Comparison of ENCODE assay signal across 1 cellular context in the genomic region with DNA sequence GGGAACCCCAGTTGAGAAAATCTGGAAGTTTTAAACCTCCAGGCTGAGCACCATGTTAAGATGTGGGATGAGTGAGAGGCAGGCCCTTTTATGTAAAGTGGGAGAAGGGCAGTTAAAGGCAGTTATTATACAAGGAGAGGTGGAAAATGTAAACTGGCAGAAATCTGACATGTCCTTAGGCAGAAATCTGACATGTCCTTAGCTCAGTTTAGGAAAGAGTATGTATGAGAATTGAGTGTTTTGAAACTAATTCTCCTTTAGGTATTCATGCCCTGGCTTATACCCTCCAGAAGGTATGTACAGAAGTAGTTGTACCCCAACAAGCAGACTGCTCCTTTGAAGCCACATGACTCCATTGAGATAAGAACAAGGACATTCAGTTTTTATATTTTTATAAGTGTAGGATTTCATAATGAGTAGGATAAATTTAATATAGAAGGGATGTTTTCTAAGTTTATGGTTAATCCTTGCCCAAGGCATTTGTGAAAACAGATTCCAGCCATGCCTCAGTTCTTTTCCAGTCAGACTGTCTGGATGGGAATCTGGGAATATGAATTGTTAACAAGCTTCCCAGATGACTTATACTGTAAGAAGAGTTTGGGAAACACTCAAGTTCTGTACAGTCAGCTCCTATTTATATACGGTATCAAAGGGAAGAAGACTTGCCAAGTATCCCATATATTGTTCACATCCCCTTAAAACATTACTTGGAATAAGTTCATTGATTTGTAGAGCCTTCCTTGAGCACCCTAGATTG.
TF ChIP-seq lines count a peak whose summit lies in the region.

No MANE protein-coding gene starts in this region.

TF ChIP-seq in WTC11, 78 proteins besides CTCF, POLR2A, EP300 and RAD21 (continued from another document):
- TF ChIP-seq, protein P1, sequence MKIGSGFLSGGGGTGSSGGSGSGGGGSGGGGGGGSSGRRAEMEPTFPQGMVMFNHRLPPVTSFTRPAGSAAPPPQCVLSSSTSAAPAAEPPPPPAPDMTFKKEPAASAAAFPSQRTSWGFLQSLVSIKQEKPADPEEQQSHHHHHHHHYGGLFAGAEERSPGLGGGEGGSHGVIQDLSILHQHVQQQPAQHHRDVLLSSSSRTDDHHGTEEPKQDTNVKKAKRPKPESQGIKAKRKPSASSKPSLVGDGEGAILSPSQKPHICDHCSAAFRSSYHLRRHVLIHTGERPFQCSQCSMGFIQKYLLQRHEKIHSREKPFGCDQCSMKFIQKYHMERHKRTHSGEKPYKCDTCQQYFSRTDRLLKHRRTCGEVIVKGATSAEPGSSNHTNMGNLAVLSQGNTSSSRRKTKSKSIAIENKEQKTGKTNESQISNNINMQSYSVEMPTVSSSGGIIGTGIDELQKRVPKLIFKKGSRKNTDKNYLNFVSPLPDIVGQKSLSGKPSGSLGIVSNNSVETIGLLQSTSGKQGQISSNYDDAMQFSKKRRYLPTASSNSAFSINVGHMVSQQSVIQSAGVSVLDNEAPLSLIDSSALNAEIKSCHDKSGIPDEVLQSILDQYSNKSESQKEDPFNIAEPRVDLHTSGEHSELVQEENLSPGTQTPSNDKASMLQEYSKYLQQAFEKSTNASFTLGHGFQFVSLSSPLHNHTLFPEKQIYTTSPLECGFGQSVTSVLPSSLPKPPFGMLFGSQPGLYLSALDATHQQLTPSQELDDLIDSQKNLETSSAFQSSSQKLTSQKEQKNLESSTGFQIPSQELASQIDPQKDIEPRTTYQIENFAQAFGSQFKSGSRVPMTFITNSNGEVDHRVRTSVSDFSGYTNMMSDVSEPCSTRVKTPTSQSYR (CRISPR knock-in tag; IDR thresholded peaks at IDR 0.05): no peak
- TF ChIP-seq, protein P2, sequence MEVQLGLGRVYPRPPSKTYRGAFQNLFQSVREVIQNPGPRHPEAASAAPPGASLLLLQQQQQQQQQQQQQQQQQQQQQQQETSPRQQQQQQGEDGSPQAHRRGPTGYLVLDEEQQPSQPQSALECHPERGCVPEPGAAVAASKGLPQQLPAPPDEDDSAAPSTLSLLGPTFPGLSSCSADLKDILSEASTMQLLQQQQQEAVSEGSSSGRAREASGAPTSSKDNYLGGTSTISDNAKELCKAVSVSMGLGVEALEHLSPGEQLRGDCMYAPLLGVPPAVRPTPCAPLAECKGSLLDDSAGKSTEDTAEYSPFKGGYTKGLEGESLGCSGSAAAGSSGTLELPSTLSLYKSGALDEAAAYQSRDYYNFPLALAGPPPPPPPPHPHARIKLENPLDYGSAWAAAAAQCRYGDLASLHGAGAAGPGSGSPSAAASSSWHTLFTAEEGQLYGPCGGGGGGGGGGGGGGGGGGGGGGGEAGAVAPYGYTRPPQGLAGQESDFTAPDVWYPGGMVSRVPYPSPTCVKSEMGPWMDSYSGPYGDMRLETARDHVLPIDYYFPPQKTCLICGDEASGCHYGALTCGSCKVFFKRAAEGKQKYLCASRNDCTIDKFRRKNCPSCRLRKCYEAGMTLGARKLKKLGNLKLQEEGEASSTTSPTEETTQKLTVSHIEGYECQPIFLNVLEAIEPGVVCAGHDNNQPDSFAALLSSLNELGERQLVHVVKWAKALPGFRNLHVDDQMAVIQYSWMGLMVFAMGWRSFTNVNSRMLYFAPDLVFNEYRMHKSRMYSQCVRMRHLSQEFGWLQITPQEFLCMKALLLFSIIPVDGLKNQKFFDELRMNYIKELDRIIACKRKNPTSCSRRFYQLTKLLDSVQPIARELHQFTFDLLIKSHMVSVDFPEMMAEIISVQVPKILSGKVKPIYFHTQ (CRISPR knock-in tag; IDR thresholded peaks at IDR 0.05): no peak
- TF ChIP-seq IRF2 (CRISPR knock-in tag; IDR thresholded peaks at IDR 0.05; ENCODE audit: borderline replicate concordance, low read depth): no peak
- TF ChIP-seq NFE2L1 (CRISPR knock-in tag; IDR thresholded peaks at IDR 0.05): no peak
- TF ChIP-seq ZNF396 (CRISPR knock-in tag; IDR thresholded peaks at IDR 0.05; ENCODE audit: borderline replicate concordance): no peak
- no peak for TF ChIP-seq ZNF263 (CRISPR knock-in tag; IDR thresholded peaks at IDR 0.05; ENCODE audit: low read depth)
- TF ChIP-seq, protein P3, sequence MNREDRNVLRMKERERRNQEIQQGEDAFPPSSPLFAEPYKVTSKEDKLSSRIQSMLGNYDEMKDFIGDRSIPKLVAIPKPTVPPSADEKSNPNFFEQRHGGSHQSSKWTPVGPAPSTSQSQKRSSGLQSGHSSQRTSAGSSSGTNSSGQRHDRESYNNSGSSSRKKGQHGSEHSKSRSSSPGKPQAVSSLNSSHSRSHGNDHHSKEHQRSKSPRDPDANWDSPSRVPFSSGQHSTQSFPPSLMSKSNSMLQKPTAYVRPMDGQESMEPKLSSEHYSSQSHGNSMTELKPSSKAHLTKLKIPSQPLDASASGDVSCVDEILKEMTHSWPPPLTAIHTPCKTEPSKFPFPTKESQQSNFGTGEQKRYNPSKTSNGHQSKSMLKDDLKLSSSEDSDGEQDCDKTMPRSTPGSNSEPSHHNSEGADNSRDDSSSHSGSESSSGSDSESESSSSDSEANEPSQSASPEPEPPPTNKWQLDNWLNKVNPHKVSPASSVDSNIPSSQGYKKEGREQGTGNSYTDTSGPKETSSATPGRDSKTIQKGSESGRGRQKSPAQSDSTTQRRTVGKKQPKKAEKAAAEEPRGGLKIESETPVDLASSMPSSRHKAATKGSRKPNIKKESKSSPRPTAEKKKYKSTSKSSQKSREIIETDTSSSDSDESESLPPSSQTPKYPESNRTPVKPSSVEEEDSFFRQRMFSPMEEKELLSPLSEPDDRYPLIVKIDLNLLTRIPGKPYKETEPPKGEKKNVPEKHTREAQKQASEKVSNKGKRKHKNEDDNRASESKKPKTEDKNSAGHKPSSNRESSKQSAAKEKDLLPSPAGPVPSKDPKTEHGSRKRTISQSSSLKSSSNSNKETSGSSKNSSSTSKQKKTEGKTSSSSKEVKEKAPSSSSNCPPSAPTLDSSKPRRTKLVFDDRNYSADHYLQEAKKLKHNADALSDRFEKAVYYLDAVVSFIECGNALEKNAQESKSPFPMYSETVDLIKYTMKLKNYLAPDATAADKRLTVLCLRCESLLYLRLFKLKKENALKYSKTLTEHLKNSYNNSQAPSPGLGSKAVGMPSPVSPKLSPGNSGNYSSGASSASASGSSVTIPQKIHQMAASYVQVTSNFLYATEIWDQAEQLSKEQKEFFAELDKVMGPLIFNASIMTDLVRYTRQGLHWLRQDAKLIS (CRISPR knock-in tag; IDR thresholded peaks at IDR 0.05; ENCODE audit: borderline replicate concordance): no peak
- TF ChIP-seq, protein P4, sequence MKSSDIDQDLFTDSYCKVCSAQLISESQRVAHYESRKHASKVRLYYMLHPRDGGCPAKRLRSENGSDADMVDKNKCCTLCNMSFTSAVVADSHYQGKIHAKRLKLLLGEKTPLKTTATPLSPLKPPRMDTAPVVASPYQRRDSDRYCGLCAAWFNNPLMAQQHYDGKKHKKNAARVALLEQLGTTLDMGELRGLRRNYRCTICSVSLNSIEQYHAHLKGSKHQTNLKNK (CRISPR knock-in tag; IDR thresholded peaks at IDR 0.05): no peak
- TF ChIP-seq, protein P5, sequence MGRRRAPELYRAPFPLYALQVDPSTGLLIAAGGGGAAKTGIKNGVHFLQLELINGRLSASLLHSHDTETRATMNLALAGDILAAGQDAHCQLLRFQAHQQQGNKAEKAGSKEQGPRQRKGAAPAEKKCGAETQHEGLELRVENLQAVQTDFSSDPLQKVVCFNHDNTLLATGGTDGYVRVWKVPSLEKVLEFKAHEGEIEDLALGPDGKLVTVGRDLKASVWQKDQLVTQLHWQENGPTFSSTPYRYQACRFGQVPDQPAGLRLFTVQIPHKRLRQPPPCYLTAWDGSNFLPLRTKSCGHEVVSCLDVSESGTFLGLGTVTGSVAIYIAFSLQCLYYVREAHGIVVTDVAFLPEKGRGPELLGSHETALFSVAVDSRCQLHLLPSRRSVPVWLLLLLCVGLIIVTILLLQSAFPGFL (CRISPR knock-in tag; IDR thresholded peaks at IDR 0.05; ENCODE audit: borderline replicate concordance): no peak
- no peak for TF ChIP-seq TEAD1 (CRISPR knock-in tag; IDR thresholded peaks at IDR 0.05)
- no peak for TF ChIP-seq TP53 (CRISPR knock-in tag; IDR thresholded peaks at IDR 0.05)
- no peak for TF ChIP-seq ZNF416 (CRISPR knock-in tag; IDR thresholded peaks at IDR 0.05)
TF ChIP-seq in WTC11: peak in this region for 0.
